In genomic region chr5:149410071-149410470, GRCh38 we compare ENCODE assay signal across 18 cellular contexts. TPM values are rescaled to one million over a fixed set of nuclear protein-coding genes. Genes with fewer than 3 reads are reported as not detected.
DNase-seq lines count a peak whose midpoint lies in the region; ATAC-seq and TF ChIP-seq lines count a peak whose summit lies in the region.
"Had no signal": no experiment of that assay in that cellular context is flagged by ENCODE, and none has a peak within 500 bp of the region (broad histone marks: within the 10 kb centered on the region; RNA-seq: fewer than 3 reads in every experiment).

No MANE protein-coding gene starts in this region.

- H3K27me3 ChIP-seq in esophagus squamous epithelium (peaks cover 0 to 4% (median 0%) of the 10 kb centered on the region in 4 donors), muscle layer of duodenum (ENCODE audit: low read depth, low read length) (no peaks in the 10 kb centered on the region), thyroid gland (no peaks in the 10 kb centered on the region), A673 (replicated peaks; ENCODE audit: insufficient read depth, low read depth, low read length, poor library complexity) (no peaks in the 10 kb centered on the region)
- H3K27me3 ChIP-seq: neutrophil had no signal

- ATAC-seq in T-helper 17 cell (no peak), GM18517 (IDR thresholded peaks at IDR 0.05; ENCODE audit: unreplicated experiment) (no peak)
- ATAC-seq: activated CD4-positive, alpha-beta T cell treated with anti-CD3 and anti-CD28 coated beads for 36 hours; activated T-cell treated with anti-CD3 and anti-CD28 coated beads, Interleukin-2, amount 50 U/mL, for 4 hours; Panc1 had no signal

- TF ChIP-seq POLR2A in esophagus squamous epithelium (IDR thresholded peaks at IDR 0.05) (peak in 1 of 4 donors; percentile 11), thyroid gland (IDR thresholded peaks at IDR 0.05) (no peak)

- H3K9me3 ChIP-seq in T-helper 17 cell (ENCODE audit: control insufficient read depth, low read length, poor library complexity, severe bottlenecking) (no peaks in the 10 kb centered on the region), esophagus squamous epithelium (no peaks in the 10 kb centered on the region), muscle layer of duodenum (ENCODE audit: control insufficient read depth in 1 of 2, low read length in 2 of 2) (no peaks in the 10 kb centered on the region), thyroid gland (no peaks in the 10 kb centered on the region), A673 (ENCODE audit: low read depth, low read length, poor library complexity, severe bottlenecking) (no peaks in the 10 kb centered on the region)
- H3K9me3 ChIP-seq: neutrophil had no signal

- intact Hi-C loops in esophagus squamous epithelium (cut with DNase I) = no loop called here
- intact Hi-C loops in thyroid gland (cut with DNase I) = no loop called here
- intact Hi-C loops in A673 (cut with micrococcal nuclease; ENCODE audit: unreplicated experiment) = no loop called here

- in situ Hi-C loops in GM13977 (cut with MboI; ENCODE audit: low pct_unique_long_range_greater_than_20kb, low sequenced_read_pairs, unreplicated experiment) = no loop called here

- BruUV-seq in A673 (replicated peaks; lab: Mats Ljungman, UMichigan) = no TSS peak

- no peak overlapping the region for H3K4me3 Mint-ChIP-seq in T-helper 17 cell
- H3K4me3 Mint-ChIP-seq: activated CD4-positive, alpha-beta T cell treated with anti-CD3 and anti-CD28 coated beads for 36 hours; activated T-cell treated with anti-CD3 and anti-CD28 coated beads, Interleukin-2, amount 50 U/mL, for 4 hours; T-helper 1 cell treated with Interleukin-12 subunit alpha and Interleukin-12 subunit beta and Interleukin-4 antibody, amounts not matched to agents 30 μg/mL and 1 μg/mL, for 36 hours had no signal

- no peak for TF ChIP-seq CTCF in esophagus squamous epithelium (IDR thresholded peaks at IDR 0.05)
- TF ChIP-seq CTCF in thyroid gland (IDR thresholded peaks at IDR 0.05) = no peak
- no peak for TF ChIP-seq CTCF in GM13977 (IDR thresholded peaks at IDR 0.05; ENCODE audit: extremely low read depth, insufficient read depth, missing control alignments)
- no peak for TF ChIP-seq CTCF in A673 (conservative IDR thresholded peaks at IDR 0.05; ENCODE audit: low read depth, low read length)

- CTCF ChIA-PET in A673 (lab: Charles Lee) = interaction anchor here (0.6 kb wide), 1 partner anchor 19 kb away, joined by 3 read pairs; no protein-coding TSS in a partner anchor

- peak overlapping the region; percentile 69 to 90 (median 88) for H3K27ac ChIP-seq in esophagus squamous epithelium
- peak overlapping the region; percentile 99 for H3K27ac ChIP-seq in muscle layer of duodenum (ENCODE audit: low read length)
- H3K27ac ChIP-seq in thyroid gland = peak overlapping the region in 2 of 3 donors; percentile 7 to 14
- H3K27ac ChIP-seq in A673 (ENCODE audit: low read depth, low read length, poor library complexity, severe bottlenecking) = no peak overlapping the region
- H3K27ac ChIP-seq: neutrophil had no signal

- H3K4me1 Mint-ChIP-seq in T-helper 17 cell = no peaks in the 10 kb centered on the region
- H3K4me1 Mint-ChIP-seq: activated CD4-positive, alpha-beta T cell treated with anti-CD3 and anti-CD28 coated beads for 36 hours had no signal

- H3K4me3 ChIP-seq in esophagus squamous epithelium (peak overlapping the region; percentile 24 to 66 (median 52)), muscle layer of duodenum (ENCODE audit: low read depth in 1 of 2, low read length in 2 of 2) (peak overlapping the region; percentile 76 to 84), thyroid gland (replicated peaks in 1 of 3) (no peak overlapping the region), A673 (ENCODE audit: low read depth, low read length, poor library complexity, severe bottlenecking) (no peak overlapping the region)

- H3K36me3 Mint-ChIP-seq in T-helper 17 cell (ENCODE audit: low read depth) = no peaks in the 10 kb centered on the region

- peaks cover 25% of the 10 kb centered on the region for H3K27me3 Mint-ChIP-seq in T-helper 17 cell
- H3K27me3 Mint-ChIP-seq: activated CD4-positive, alpha-beta T cell treated with anti-CD3 and anti-CD28 coated beads for 36 hours had no signal

- POLR2A ChIA-PET in A673 (lab: Charles Lee; ENCODE audit: low non-redundant PET) = no interaction called here

- DNase-seq in T-helper 17 cell (no peak), esophagus squamous epithelium (lab: John Stamatoyannopoulos, UW) (no peak), thyroid gland (no peak), GM13977 (ENCODE audit: low spot score) (no peak), SIG-M5 treated with dmso at 0.1 percent for 504 hours (lab: John Stamatoyannopoulos, UW; ENCODE audit: unreplicated experiment) (no peak), A673 (ENCODE audit: low spot score) (no peak)
- DNase-seq: activated CD4-positive, alpha-beta T cell treated with anti-CD3 and anti-CD28 coated beads for 36 hours; activated T-cell treated with anti-CD3 and anti-CD28 coated beads, Interleukin-2, amount 50 U/mL, for 4 hours; amygdala; effector CD8-positive, alpha-beta T cell; EL; NCI-H146; NCI-H524 had no signal

- H3K27ac Mint-ChIP-seq in T-helper 17 cell = peak overlapping the region; percentile 27
- H3K27ac Mint-ChIP-seq: activated CD4-positive, alpha-beta T cell treated with anti-CD3 and anti-CD28 coated beads for 36 hours; T-helper 1 cell treated with Interleukin-12 subunit alpha and Interleukin-12 subunit beta and Interleukin-4 antibody, amounts not matched to agents 30 μg/mL and 1 μg/mL, for 36 hours had no signal

- peaks cover 0 to 35% (median 6%) of the 10 kb centered on the region in 3 donors for H3K4me1 ChIP-seq in esophagus squamous epithelium
- H3K4me1 ChIP-seq in muscle layer of duodenum (ENCODE audit: control insufficient read depth in 1 of 2, insufficient read depth in 2 of 2, low read length in 2 of 2) = peaks cover 0 to 21% of the 10 kb centered on the region in 2 donors
- H3K4me1 ChIP-seq in thyroid gland = no peaks in the 10 kb centered on the region
- peaks cover 13% of the 10 kb centered on the region for H3K4me1 ChIP-seq in A673 (ENCODE audit: insufficient read depth, low read length, poor library complexity, severe bottlenecking)

- H3K36me3 ChIP-seq in esophagus squamous epithelium = peaks cover 0 to 10% (median 7%) of the 10 kb centered on the region in 3 donors
- H3K36me3 ChIP-seq in muscle layer of duodenum (ENCODE audit: control insufficient read depth in 1 of 2, insufficient read depth in 2 of 2, low read length in 2 of 2) = peaks cover 13 to 35% of the 10 kb centered on the region in 2 donors
- no peaks in the 10 kb centered on the region for H3K36me3 ChIP-seq in thyroid gland
- H3K36me3 ChIP-seq in A673 (ENCODE audit: insufficient read depth, low read length, poor library complexity, severe bottlenecking) = no peaks in the 10 kb centered on the region
- H3K36me3 ChIP-seq: neutrophil had no signal

- WGBS in esophagus squamous epithelium, 2 donors = 50 to 74% methylated on average over 1 to 6 of the region's 7 CpGs
- WGBS in thyroid gland, 2 donors = 70 to 98% methylated on average over 4 to 7 of the region's 7 CpGs

RNA-seq across cellular contexts. Expression of gene IL17B, which starts 31.0 kb away (rescaled TPM):
- total RNA-seq in T-helper 17 cell = not detected
- 1 to 10 TPM in 3 of 4 donors, not detected in 1; 2.0 to 2.5 (median 2.1) TPM for total RNA-seq in esophagus squamous epithelium
- total RNA-seq in thyroid gland = 1 to 10 TPM in 1 of 4 donors, not detected in 3; 1.7 TPM
- not detected in 2 replicates for total RNA-seq in A673 (2021)
- total RNA-seq: activated CD4-positive, alpha-beta T cell treated with anti-CD3 and anti-CD28 coated beads for 36 hours; activated T-cell treated with anti-CD3 and anti-CD28 coated beads, Interleukin-2, amount 50 U/mL, for 4 hours had no signal

RNA-seq across cellular contexts. Expression of gene PCYOX1L, which starts 52.2 kb away (rescaled TPM):
- total RNA-seq in T-helper 17 cell (10 to 100 TPM; 33.1 to 35.0 TPM), esophagus squamous epithelium (1 to 10 TPM; 2.1 to 4.6 (median 3.1) TPM), thyroid gland (1 to 10 TPM; 1.8 to 4.4 (median 2.4) TPM), A673 (2021) (1.8 and 2.9 TPM in 2 replicates)

Comparison
In these comparisons a context has a peak if more than half of its experiments do, and no peak if none do; other contexts are left out.
1. H3K4me3 ChIP-seq: peak in esophagus squamous epithelium (4 of 4) and muscle layer of duodenum (2 of 2); none in thyroid gland (0 of 3) and A673 (single experiment).